ENCODE assay signal across 19 cellular contexts in genomic region chr1:233216009-233216408, GRCh38.
DNase-seq lines count a peak whose midpoint lies in the region; ATAC-seq, FAIRE-seq and TF ChIP-seq lines count a peak whose summit lies in the region.
"Had no signal": no experiment of that assay in that cellular context is flagged by ENCODE, and none has a peak within 500 bp of the region (broad histone marks: within the 10 kb centered on the region; RNA-seq: fewer than 3 reads in every experiment).

No MANE protein-coding gene starts in this region.

- POLR2A ChIA-PET in H1 (lab: Charles Lee; ENCODE audit: partially characterized antibody) = interaction anchor here (1.1 to 1.5 kb wide), 2 partner anchors 8 to 18 kb away, joined by 3 to 4 read pairs; no protein-coding TSS in a partner anchor

- H3K79me2 ChIP-seq in H1 (ENCODE audit: control insufficient read depth in 1 of 2, insufficient read depth in 2 of 2, low read length in 2 of 2) = no peaks in the 10 kb centered on the region

- TF ChIP-seq EP300 in H1 (IDR thresholded peaks at IDR 0.05; ENCODE audit: borderline replicate concordance in 1 of 2, low read depth in 2 of 2, low read length in 2 of 2) = no peak

- H3K4me2 ChIP-seq in H1 (ENCODE audit: insufficient read depth in 1 of 2, low read depth in 2 of 2, low read length in 2 of 2) = no peak overlapping the region
- H3K4me2 ChIP-seq: A549, KMS-11 had no signal

- H3K4me1 ChIP-seq in H1 (replicated peaks in 1 of 4; ENCODE audit: control insufficient read depth in 3 of 4, insufficient read depth in 4 of 4, low read length in 3 of 4) = no peaks in the 10 kb centered on the region
- H3K4me1 ChIP-seq: A549, Caco-2 had no signal

- peaks cover 6 to 23% (median 18%) of the 10 kb centered on the region in 4 experiments; a peak in 7 of 8 replicates for H3K36me3 ChIP-seq in H1 (ENCODE audit: control insufficient read depth in 2 of 4, insufficient read depth in 4 of 4, low read length in 3 of 4)

- TF ChIP-seq RAD21 in H1 (IDR thresholded peaks at IDR 0.05 in 1 of 2, conservative IDR thresholded peaks at IDR 0.05 in 1 of 2; ENCODE audit: low read depth in 2 of 2, low read length in 2 of 2) = no peak

- peak; percentile 60 for DNase-seq in NCI-H82 (lab: John Stamatoyannopoulos, UW)
- DNase-seq in NCI-H82 treated with DMSO at 0.1 percent for 48 hours (lab: John Stamatoyannopoulos, UW; ENCODE audit: unreplicated experiment) = no peak
- peak in 1 of 2 experiments; percentile 19 for DNase-seq in H1 (ENCODE audit: low read depth in 1 of 2, low spot score in 2 of 2)
- no peak for DNase-seq in NCI-H1048 (lab: John Stamatoyannopoulos, UW)
- no peak for DNase-seq in NOMO-1 treated with dmso at 0.1 percent for 144 hours (lab: John Stamatoyannopoulos, UW; ENCODE audit: unreplicated experiment)
- DNase-seq: AML-193; Caco-2; CD4-positive, alpha-beta T cell; DMS79 treated with DMSO at 0.1 percent for 48 hours; GF-D8; GM23248; H7 had no signal

- no peak overlapping the region for H2BK20ac ChIP-seq in H1 (ENCODE audit: low read length)

- peak overlapping the region; percentile 21; the same call in 1 of the 2 replicates for H3K27ac ChIP-seq in VCaP
- no peak overlapping the region for H3K27ac ChIP-seq in H1 (ENCODE audit: low read depth, low read length)
- H3K27ac ChIP-seq: 22Rv1, A549, C4-2B, GM23248, KMS-11 had no signal

- H3K9me3 ChIP-seq in H1 (ENCODE audit: insufficient read depth in 2 of 2, low read depth in 1 of 2, low read length in 1 of 2) = peaks cover 0 to 5% of the 10 kb centered on the region in 2 experiments; a peak in 1 of 4 replicates
- H3K9me3 ChIP-seq: Caco-2 had no signal

- no peak overlapping the region for H2BK120ac ChIP-seq in H1 (replicated peaks; ENCODE audit: low read depth, low read length)

- H3K14ac ChIP-seq in H1 (ENCODE audit: insufficient read length) = no peak overlapping the region

- no peak overlapping the region for H2AK5ac ChIP-seq in H1 (ENCODE audit: low read depth, low read length)

- no peak overlapping the region for H3K4me3 ChIP-seq in H1 (ENCODE audit: extremely low read depth in 1 of 4, insufficient read depth in 2 of 4, low read depth in 3 of 4, low read length in 4 of 4)
- H3K4me3 ChIP-seq: A549, GM23248 had no signal

- CTCF ChIA-PET in H1 (lab: Charles Lee; ENCODE audit: partially characterized antibody) = interaction anchor here (0.7 to 1.2 kb wide), 4 partner anchors 9 to 159 kb away, joined by 3 to 5 read pairs (median 4); no protein-coding TSS in a partner anchor

- ATAC-seq in HG03457 (IDR thresholded peaks at IDR 0.05; ENCODE audit: unreplicated experiment) = no peak
- ATAC-seq: A549 had no signal

- H3K56ac ChIP-seq in H1 (replicated peaks; ENCODE audit: insufficient read length, low read depth, low read length) = no peak overlapping the region

- no peak overlapping the region for H2BK15ac ChIP-seq in H1 (ENCODE audit: low read length)

- 81% methylated on average over 4 of the region's 4 CpGs; no CpG with 5 or more reads in 1 of the 2 experiments for WGBS in H1 (ENCODE audit: extremely low coverage in 1 of 2, insufficient coverage in 1 of 2, insufficient read length in 1 of 2, insufficient replicate concordance in 2 of 2, low coverage in 1 of 2, low lambda C conversion rate in 2 of 2, missing lambda C conversion rate in 1 of 2), 2 experiments

- H3K4ac ChIP-seq in H1 (replicated peaks; ENCODE audit: insufficient read length, low read depth, low read length) = no peak overlapping the region

- H4K91ac ChIP-seq in H1 (replicated peaks; ENCODE audit: insufficient read length, low read length) = no peak overlapping the region

- H2BK12ac ChIP-seq in H1 (ENCODE audit: low read depth, low read length) = no peak overlapping the region

- H2BK5ac ChIP-seq in H1 (ENCODE audit: low read depth, low read length) = peak overlapping the region; percentile 20; the same call in 1 of the 2 replicates

- no peaks in the 10 kb centered on the region for H3K23me2 ChIP-seq in H1 (ENCODE audit: low read depth, low read length)

- no peak overlapping the region for H4K8ac ChIP-seq in H1 (ENCODE audit: extremely low read depth, insufficient read depth, low read length)

- H3K18ac ChIP-seq in H1 (ENCODE audit: extremely low read depth, low read length) = no peak overlapping the region

- TF ChIP-seq POLR2A in H1 (IDR thresholded peaks at IDR 0.05; ENCODE audit: control extremely low read depth in 1 of 2, low read depth in 2 of 2, low read length in 2 of 2) = no peak

- no peaks in the 10 kb centered on the region for H3K27me3 ChIP-seq in H1 (replicated peaks in 1 of 4; ENCODE audit: control insufficient read depth in 3 of 4, extremely low read depth in 1 of 4, insufficient read depth in 3 of 4, low read length in 3 of 4)

- H3K79me1 ChIP-seq in H1 (ENCODE audit: low read depth, low read length) = no peaks in the 10 kb centered on the region

- FAIRE-seq in H1 (lab: Jason Lieb, UNC) = no peak
- FAIRE-seq: A549, GM19239 had no signal

- TF ChIP-seq CTCF in VCaP (conservative IDR thresholded peaks at IDR 0.05) (no peak), H1 (IDR thresholded peaks at IDR 0.05; ENCODE audit: control extremely low read depth in 1 of 3, insufficient read depth in 1 of 3, low read depth in 1 of 3, low read length in 3 of 3) (no peak)

- H4K5ac ChIP-seq in H1 (ENCODE audit: insufficient read length, low read depth, low read length) = no peak overlapping the region

- no peak overlapping the region for H3K9ac ChIP-seq in H1 (replicated peaks in 1 of 4; ENCODE audit: extremely low read depth in 1 of 4, low read depth in 3 of 4, low read length in 3 of 4)
- H3K9ac ChIP-seq: GM23248, KMS-11 had no signal

- H2AFZ ChIP-seq in H1 (ENCODE audit: low read length) = no peak overlapping the region
- H2AFZ ChIP-seq: GM23248 had no signal

- no peak overlapping the region for H3K23ac ChIP-seq in H1 (ENCODE audit: insufficient read length)

- peaks cover 0 to 1% of the 10 kb centered on the region in 2 experiments for H4K20me1 ChIP-seq in H1 (replicated peaks in 1 of 2; ENCODE audit: control insufficient read depth in 1 of 2, insufficient read depth in 2 of 2, low read length in 2 of 2)

TF ChIP-seq in H1, 55 proteins besides CTCF, POLR2A, EP300 and RAD21:
- TF ChIP-seq TBP (IDR thresholded peaks at IDR 0.05; ENCODE audit: low read depth, low read length) = no peak
- TF ChIP-seq SIX5 (IDR thresholded peaks at IDR 0.05; ENCODE audit: low read depth, low read length) = no peak
- TF ChIP-seq SP1 (IDR thresholded peaks at IDR 0.05; ENCODE audit: low read depth, low read length) = no peak
- TF ChIP-seq SUZ12 (IDR thresholded peaks at IDR 0.05; ENCODE audit: low read length) = no peak
- no peak for TF ChIP-seq GABPA (IDR thresholded peaks at IDR 0.05; ENCODE audit: borderline replicate concordance, insufficient read depth, low read length)
- TF ChIP-seq CBX8 (IDR thresholded peaks at IDR 0.05; ENCODE audit: borderline replicate concordance, low read depth, low read length) = no peak
- TF ChIP-seq, protein P1, sequence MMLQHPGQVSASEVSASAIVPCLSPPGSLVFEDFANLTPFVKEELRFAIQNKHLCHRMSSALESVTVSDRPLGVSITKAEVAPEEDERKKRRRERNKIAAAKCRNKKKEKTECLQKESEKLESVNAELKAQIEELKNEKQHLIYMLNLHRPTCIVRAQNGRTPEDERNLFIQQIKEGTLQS (IDR thresholded peaks at IDR 0.05; ENCODE audit: insufficient read depth, low read depth, low read length) = no peak
- TF ChIP-seq JUND (IDR thresholded peaks at IDR 0.05; ENCODE audit: low read length) = no peak
- TF ChIP-seq RNF2 (IDR thresholded peaks at IDR 0.05; ENCODE audit: borderline replicate concordance, low read depth, low read length, missing control alignments, poor library complexity, severe bottlenecking) = no peak
- TF ChIP-seq SAP30 (IDR thresholded peaks at IDR 0.05; ENCODE audit: insufficient read depth, insufficient replicate concordance, low read length) = no peak
- no peak for TF ChIP-seq CTBP2 (IDR thresholded peaks at IDR 0.05; ENCODE audit: borderline replicate concordance, insufficient read depth, insufficient read length, low read length)
- no peak for TF ChIP-seq TCF12 (IDR thresholded peaks at IDR 0.05; ENCODE audit: low read depth, low read length)
